ENCODE assay signal across 2 cellular contexts in genomic region chr13:33231339-33231738, GRCh38.
TF ChIP-seq lines count a peak whose summit lies in the region.

No MANE protein-coding gene starts in this region.

TF ChIP-seq in HepG2, 621 proteins besides CTCF, POLR2A, EP300 and RAD21:
- TF ChIP-seq ZNF24 (IDR thresholded peaks at IDR 0.05) = no peak
- no peak for TF ChIP-seq ELF4 (CRISPR knock-in tag; IDR thresholded peaks at IDR 0.05; ENCODE audit: borderline replicate concordance)
- no peak for TF ChIP-seq U2AF1 (optimal IDR thresholded peaks at IDR 0.05; ENCODE audit: low read depth, low read length)
- no peak for TF ChIP-seq SRSF9 (IDR thresholded peaks at IDR 0.05; ENCODE audit: borderline replicate concordance, insufficient read depth, low read depth, low read length, poor library complexity, severe bottlenecking)

TF ChIP-seq in endothelial cell of umbilical vein, 7 proteins besides CTCF, POLR2A, EP300 and RAD21:
- TF ChIP-seq JUN (IDR thresholded peaks at IDR 0.05; ENCODE audit: borderline replicate concordance, insufficient read depth, insufficient read length, low read depth) (no peak), MYC (IDR thresholded peaks at IDR 0.05; ENCODE audit: low read depth, low read length) (no peak), MAX (IDR thresholded peaks at IDR 0.05; ENCODE audit: insufficient read depth, insufficient read length) (no peak), FOS (IDR thresholded peaks at IDR 0.05; ENCODE audit: borderline replicate concordance, insufficient read depth, low read length) (no peak), GATA2 (IDR thresholded peaks at IDR 0.05; ENCODE audit: insufficient read depth, insufficient read length, low read depth, low read length) (no peak), EZH2 (IDR thresholded peaks at IDR 0.05; ENCODE audit: borderline replicate concordance, low read depth, low read length, severe bottlenecking) (no peak), POLR2AphosphoS5 (IDR thresholded peaks at IDR 0.05; ENCODE audit: insufficient read depth, low read depth, low read length) (no peak)
